ENCODE assay signal across 23 cellular contexts in genomic region chr15:90765489-90765888, GRCh38. TPM values are rescaled to one million over a fixed set of nuclear protein-coding genes. Genes with fewer than 3 reads are reported as not detected.
DNase-seq lines count a peak whose midpoint lies in the region; ATAC-seq, FAIRE-seq and TF ChIP-seq lines count a peak whose summit lies in the region.
"Had no signal": no experiment of that assay in that cellular context is flagged by ENCODE, and none has a peak within 500 bp of the region (broad histone marks: within the 10 kb centered on the region; RNA-seq: fewer than 3 reads in every experiment).

No MANE protein-coding gene starts in this region.

- H3K36me3 Mint-ChIP-seq in activated CD8-positive, alpha-beta memory T cell treated with anti-CD3 and anti-CD28 coated beads, Interleukin-2, amount 10 ng/mL, durations not matched to agents 7 days and 5 days, result peaks cover 62% of the 10 kb centered on the region

- H3K4me3 ChIP-seq in right atrium auricular region, result no peak overlapping the region
- no peak overlapping the region for H3K4me3 ChIP-seq in right cardiac atrium (ENCODE audit: low read length)
- H3K4me3 ChIP-seq in Karpas-422 (ENCODE audit: low read length), result no peak overlapping the region
- no peak overlapping the region for H3K4me3 ChIP-seq in K562
- H3K4me3 ChIP-seq in psoas muscle, result no peak overlapping the region
- H3K4me3 ChIP-seq: GM23338 had no signal

- CTCF ChIA-PET in activated CD8-positive, alpha-beta memory T cell treated with anti-CD3 and anti-CD28 coated beads, Interleukin-2, amount 10 ng/mL, durations not matched to agents 7 days and 5 days (lab: Charles Lee), result no interaction called here
- CTCF ChIA-PET in K562 (lab: Yijun Ruan, JAX; ENCODE audit: low intra/inter-chr PET ratio), result interaction anchor here (0.7 kb wide), 1 partner anchor 9 kb away, joined by 3 read pairs; no protein-coding TSS in a partner anchor

- H2AFZ ChIP-seq in Karpas-422 (ENCODE audit: low read length), result no peak overlapping the region
- H2AFZ ChIP-seq in K562 (ENCODE audit: low read depth, low read length), result no peak overlapping the region
- H2AFZ ChIP-seq: GM23338 had no signal

- intact Hi-C loops in right cardiac atrium (cut with DNase I) (no loop called here), K562 (cut with micrococcal nuclease) (no loop called here), psoas muscle (cut with DNase I) (no loop called here)

- in situ Hi-C loops in K562 (cut with MboI), result no loop called here

- no peak for DNase-seq in activated CD8-positive, alpha-beta memory T cell treated with anti-CD3 and anti-CD28 coated beads, Interleukin-2, amount 10 ng/mL, durations not matched to agents 7 days and 5 days
- DNase-seq in activated CD8-positive, alpha-beta memory T cell treated with anti-CD3 and anti-CD28 coated beads, Interleukin-2, amount 50 U/mL, for 48 hours, result no peak
- DNase-seq in right atrium auricular region (ENCODE audit: low spot score) (no peak), right cardiac atrium (no peak), Karpas-422 (peak; percentile 55), K562 (ENCODE audit: extremely low read depth in 1 of 4, low spot score in 3 of 4) (no peak), psoas muscle (no peak), SKM-1 treated with dmso at 0.1 percent for 144 hours (lab: John Stamatoyannopoulos, UW; ENCODE audit: unreplicated experiment) (no peak)
- DNase-seq: ACHN; BE2C; C1 segment of cervical spinal cord; Caco-2; CD4-positive, CD25-positive, alpha-beta regulatory T cell; CD8-positive, alpha-beta memory T cell; HCEC 1CT had no signal

- H3K27me3 ChIP-seq in right atrium auricular region, result no peaks in the 10 kb centered on the region
- no peaks in the 10 kb centered on the region for H3K27me3 ChIP-seq in right cardiac atrium (ENCODE audit: control insufficient read depth, insufficient read depth)
- H3K27me3 ChIP-seq in Karpas-422 (ENCODE audit: low read length), result no peaks in the 10 kb centered on the region
- no peaks in the 10 kb centered on the region for H3K27me3 ChIP-seq in K562 (ENCODE audit: control insufficient read depth in 2 of 2, insufficient read depth in 2 of 2, low read length in 2 of 2)
- H3K27me3 ChIP-seq in psoas muscle (ENCODE audit: insufficient read depth in 3 of 3, low read length in 2 of 3), result no peaks in the 10 kb centered on the region
- H3K27me3 ChIP-seq: BE2C had no signal

- H3K4me2 ChIP-seq in Karpas-422 (ENCODE audit: low read depth, low read length, poor library complexity, severe bottlenecking) (peak overlapping the region; percentile 43), K562 (ENCODE audit: insufficient read depth, low read length) (no peak overlapping the region)
- H3K4me2 ChIP-seq: GM23338 had no signal

- BruUV-seq in K562 (replicated peaks; lab: Mats Ljungman, UMichigan), result no TSS peak

- TF ChIP-seq CTCF in right atrium auricular region (IDR thresholded peaks at IDR 0.05) (no peak), K562 (IDR thresholded peaks at IDR 0.05 in 2 of 3, conservative IDR thresholded peaks at IDR 0.05 in 1 of 3; ENCODE audit: insufficient read depth in 2 of 3, low read depth in 1 of 3, low read length in 3 of 3) (no peak), psoas muscle (IDR thresholded peaks at IDR 0.05) (no peak)

- TF ChIP-seq EP300 in K562 (IDR thresholded peaks at IDR 0.05; ENCODE audit: low read length), result no peak

- 0 out of 2 replicates have a peak, but pooled peaks cover 2% of the 10 kb centered on the region for H3K79me2 ChIP-seq in Karpas-422 (ENCODE audit: low read length)
- H3K79me2 ChIP-seq in K562 (ENCODE audit: control insufficient read depth, insufficient read depth, low read length), result no peaks in the 10 kb centered on the region

- H3K9me3 ChIP-seq in right atrium auricular region (no peaks in the 10 kb centered on the region), right cardiac atrium (ENCODE audit: control insufficient read depth, low read length) (no peaks in the 10 kb centered on the region), Karpas-422 (ENCODE audit: low read length) (no peaks in the 10 kb centered on the region), K562 (replicated peaks; ENCODE audit: control insufficient read depth, insufficient read depth, low read depth, low read length) (no peaks in the 10 kb centered on the region), psoas muscle (no peaks in the 10 kb centered on the region)
- H3K9me3 ChIP-seq: BE2C, Caco-2 had no signal

- ATAC-seq in activated CD8-positive, alpha-beta memory T cell treated with anti-CD3 and anti-CD28 coated beads, Interleukin-2, amount 10 ng/mL, durations not matched to agents 7 days and 5 days, result no peak
- ATAC-seq in right cardiac atrium (no peak), K562 (no peak), psoas muscle (no peak)
- ATAC-seq: GM23338 had no signal

- peaks cover 6% of the 10 kb centered on the region for H3K4me1 Mint-ChIP-seq in activated CD8-positive, alpha-beta memory T cell treated with anti-CD3 and anti-CD28 coated beads, Interleukin-2, amount 10 ng/mL, durations not matched to agents 7 days and 5 days
- H3K4me1 Mint-ChIP-seq: CD4-positive, CD25-positive, alpha-beta regulatory T cell; CD8-positive, alpha-beta memory T cell had no signal

- H3K27ac ChIP-seq in right atrium auricular region (peak overlapping the region; percentile 83 to 94), right cardiac atrium (ENCODE audit: low read length) (no peak overlapping the region), Karpas-422 (ENCODE audit: low read length) (peak overlapping the region; percentile 83), K562 (ENCODE audit: extremely low read depth, low read depth, low read length) (no peak overlapping the region), psoas muscle (no peak overlapping the region)
- H3K27ac ChIP-seq: HL-60 had no signal

- no peaks in the 10 kb centered on the region for H3K9me1 ChIP-seq in K562 (ENCODE audit: control insufficient read depth, insufficient read depth, low read length)

- H3K27me3 Mint-ChIP-seq in activated CD8-positive, alpha-beta memory T cell treated with anti-CD3 and anti-CD28 coated beads, Interleukin-2, amount 10 ng/mL, durations not matched to agents 7 days and 5 days, result no peaks in the 10 kb centered on the region
- H3K27me3 Mint-ChIP-seq: CD4-positive, CD25-positive, alpha-beta regulatory T cell; CD8-positive, alpha-beta memory T cell; IgD-negative memory B cell had no signal

- no peak for TF ChIP-seq RAD21 in K562 (CRISPR knock-in tag; conservative IDR thresholded peaks at IDR 0.05 in 1 of 2, IDR thresholded peaks at IDR 0.05 in 1 of 2)

- H3K4me1 ChIP-seq in right atrium auricular region (peaks cover 0 to 26% of the 10 kb centered on the region in 2 donors), right cardiac atrium (ENCODE audit: control insufficient read depth, insufficient read depth, low read length) (no peaks in the 10 kb centered on the region), Karpas-422 (ENCODE audit: low read length) (peaks cover 23% of the 10 kb centered on the region), K562 (replicated peaks in 1 of 2; ENCODE audit: control insufficient read depth in 2 of 2, insufficient read depth in 2 of 2, low read length in 2 of 2) (no peaks in the 10 kb centered on the region), psoas muscle (peaks cover 8% of the 10 kb centered on the region)
- H3K4me1 ChIP-seq: BE2C, Caco-2 had no signal

- H3K9ac ChIP-seq in Karpas-422 (ENCODE audit: low read length) (no peak overlapping the region), K562 (ENCODE audit: insufficient read depth in 1 of 2, low read depth in 2 of 2, low read length in 2 of 2) (no peak overlapping the region)

- H4K20me1 ChIP-seq in Karpas-422 (ENCODE audit: insufficient read depth, low read depth, low read length) (no peaks in the 10 kb centered on the region), K562 (replicated peaks; ENCODE audit: control insufficient read depth, insufficient read depth, low read length) (no peaks in the 10 kb centered on the region)

- H3K36me3 ChIP-seq in right atrium auricular region (no peaks in the 10 kb centered on the region), Karpas-422 (ENCODE audit: insufficient read depth, low read length) (peaks cover 53% of the 10 kb centered on the region), K562 (ENCODE audit: control insufficient read depth, insufficient read depth, low read length) (peaks cover 84% of the 10 kb centered on the region), psoas muscle (ENCODE audit: insufficient read depth in 1 of 2, low read depth in 1 of 2) (no peaks in the 10 kb centered on the region)

- POLR2A ChIA-PET in K562 (lab: Yijun Ruan, JAX), result no interaction called here

- no peaks in the 10 kb centered on the region for H3K9me3 Mint-ChIP-seq in activated CD8-positive, alpha-beta memory T cell treated with anti-CD3 and anti-CD28 coated beads, Interleukin-2, amount 10 ng/mL, durations not matched to agents 7 days and 5 days (ENCODE audit: low read depth)
- H3K9me3 Mint-ChIP-seq: CD4-positive, CD25-positive, alpha-beta regulatory T cell; CD8-positive, alpha-beta memory T cell; GM23338; IgD-negative memory B cell had no signal

- H3K27ac Mint-ChIP-seq in activated CD8-positive, alpha-beta memory T cell treated with anti-CD3 and anti-CD28 coated beads, Interleukin-2, amount 10 ng/mL, durations not matched to agents 7 days and 5 days, result peak overlapping the region; percentile 12
- H3K27ac Mint-ChIP-seq: CD8-positive, alpha-beta memory T cell; GM23338 had no signal

- no peak overlapping the region for H3K4me3 Mint-ChIP-seq in activated CD8-positive, alpha-beta memory T cell treated with anti-CD3 and anti-CD28 coated beads, Interleukin-2, amount 10 ng/mL, durations not matched to agents 7 days and 5 days
- H3K4me3 Mint-ChIP-seq: CD4-positive, CD25-positive, alpha-beta regulatory T cell; CD8-positive, alpha-beta memory T cell; GM23338; IgD-negative memory B cell had no signal

- H3K9me2 ChIP-seq in Karpas-422 (replicated peaks; ENCODE audit: insufficient read depth, low read length), result no peaks in the 10 kb centered on the region

- FAIRE-seq in K562 (lab: Jason Lieb, UNC), result no peak
- FAIRE-seq: D721Med, G401.6, GM12891, GM19239, H54 had no signal

- 79% methylated on average over 3 of the region's 3 CpGs for WGBS in right cardiac atrium
- WGBS in K562 (ENCODE audit: insufficient coverage, low coverage, missing lambda C conversion rate), result 89% methylated on average over 3 of the region's 3 CpGs
- WGBS in psoas muscle, 3 donors, result 88 to 97% (median 89%) methylated on average over 3 of the region's 3 CpGs

- TF ChIP-seq POLR2A in K562 (conservative IDR thresholded peaks at IDR 0.05), result no peak

RNA-seq across cellular contexts. Expression of gene BLM, which starts 48.3 kb away (rescaled TPM):
- 10 to 100 TPM; 83.4 to 92.7 TPM for total RNA-seq in activated CD8-positive, alpha-beta memory T cell treated with anti-CD3 and anti-CD28 coated beads, Interleukin-2, amount 10 ng/mL, durations not matched to agents 7 days and 5 days
- 10 to 100 TPM; 19.3 to 26.7 TPM for total RNA-seq in right atrium auricular region
- 10 to 100 TPM in 3 of 4 donors, 1 to 10 TPM in 1; 8.1 to 45.3 (median 29.0) TPM for total RNA-seq in right cardiac atrium
- polyA plus RNA-seq in right cardiac atrium, result 17.3 TPM
- total RNA-seq in Karpas-422 (2014; rRNA removed; shearing (Covaris generic); ENCODE audit: low replicate concordance), result 15.4 and 33.5 TPM in 2 replicates
- 33.0 and 98.2 TPM in 2 replicates for total RNA-seq in K562 (2011; cell fraction: chromatin; rRNA removed; ENCODE audit: low replicate concordance)
- 9.7 and 20.7 TPM in 2 replicates for total RNA-seq in K562 (2011; cell fraction: nucleolus; rRNA removed)
- total RNA-seq in K562 (2011; cell fraction: nucleoplasm; rRNA removed), result 25.2 and 32.3 TPM in 2 replicates
- 37.9 and 52.4 TPM in 2 replicates for total RNA-seq in K562 (2014; rRNA removed)
- 56.0 and 62.5 TPM in 2 replicates for total RNA-seq in K562 (2014; rRNA removed; fragmentation: Illumina TruSeq; extraction: Trizol)
- total RNA-seq in K562 (2015; rRNA removed; fragmentation: Illumina TruSeq; extraction: Trizol), result 49.5 and 51.5 TPM in 2 replicates
- 43.4 and 43.9 TPM in 2 replicates for total RNA-seq in K562 (2021)
- polyA plus RNA-seq in K562 (2011; rRNA removed), result 36.5 and 45.5 TPM in 2 replicates
- 13.9 and 18.1 TPM in 2 replicates for polyA plus RNA-seq in K562 (2011; cell fraction: cytosol; rRNA removed)
- 47.2 and 66.0 TPM in 2 replicates for polyA plus RNA-seq in K562 (2011; cell fraction: nucleus; rRNA removed)
- 24.4 and 33.5 TPM in 2 replicates for polyA plus RNA-seq in K562 (2012)
- polyA plus RNA-seq in K562 (2014; fragmentation: Illumina TruSeq; extraction: Trizol), result 28.0 and 41.6 TPM in 2 replicates
- 10 to 100 TPM; 21.0 to 29.7 TPM for polyA plus RNA-seq in K562 (2014; fragmentation: Nextera tagmentation; extraction: Ambion mirVana)
- polyA plus RNA-seq in K562 (2014; rRNA removed), result 22.6 and 35.7 TPM in 2 replicates
- 76.2 and 80.4 TPM in 2 replicates for polyA minus RNA-seq in K562 (2011; rRNA and poly(A)+ RNA removed)
- polyA minus RNA-seq in K562 (2011; cell fraction: cytosol; rRNA and poly(A)+ RNA removed), result 11.6 and 17.2 TPM in 2 replicates
- 14.8 and 27.4 TPM in 2 replicates for polyA minus RNA-seq in K562 (2011; cell fraction: nucleus; rRNA and poly(A)+ RNA removed)
- total RNA-seq in psoas muscle, result 1 to 10 TPM in 2 of 4 donors, under 1 TPM in 2; 0.27 to 2.4 (median 1.4) TPM
- polyA plus RNA-seq in psoas muscle, result 10 to 100 TPM in 1 of 3 donors, 1 to 10 TPM in 1, under 1 TPM in 1; 0.74 to 15.6 (median 1.7) TPM

Comparison
In these comparisons a context has a peak if more than half of its experiments do, and no peak if none do; other contexts are left out.
1. H3K27ac ChIP-seq: peak in right atrium auricular region (2 of 2) and Karpas-422 (single experiment); none in right cardiac atrium (single experiment), K562 (single experiment) and psoas muscle (single experiment).